In genomic region chr2:67234443-67234842, GRCh38 we compare ENCODE assay signal across 10 cellular contexts.
DNase-seq lines count a peak whose midpoint lies in the region; ATAC-seq, FAIRE-seq and TF ChIP-seq lines count a peak whose summit lies in the region.
"Had no signal": no experiment of that assay in that cellular context is flagged by ENCODE, and none has a peak within 500 bp of the region (broad histone marks: within the 10 kb centered on the region; RNA-seq: fewer than 3 reads in every experiment).

No MANE protein-coding gene starts in this region.

- H3K4me3 ChIP-seq in breast epithelium (no peak overlapping the region), right atrium auricular region (no peak overlapping the region)

- no TSS peak for BruUV-seq in MCF 10A (replicated peaks; lab: Mats Ljungman, UMichigan)

- no peaks in the 10 kb centered on the region for H3K4me1 Mint-ChIP-seq in MCF 10A (ENCODE audit: insufficient read depth, unreplicated experiment)

- H3K27me3 ChIP-seq in breast epithelium, result no peaks in the 10 kb centered on the region
- no peaks in the 10 kb centered on the region for H3K27me3 ChIP-seq in right atrium auricular region

- ATAC-seq in GM18909 (IDR thresholded peaks at IDR 0.05; ENCODE audit: poor library complexity, unreplicated experiment) (no peak), HG02642 (IDR thresholded peaks at IDR 0.05; ENCODE audit: poor library complexity, unreplicated experiment) (no peak)

- CTCF ChIA-PET in MCF 10A (lab: Yijun Ruan, JAX) (interaction anchor here (0.6 to 2.0 kb wide), 15 partner anchors 12 to 1185 kb away, joined by 3 to 6 read pairs (median 3); partner anchors contain the start of gene MEIS1), RWPE1 (lab: Yijun Ruan, JAX) (interaction anchor here (0.6 to 0.8 kb wide), 2 partner anchors 241 to 412 kb away, joined by 3 to 6 read pairs; no protein-coding TSS in a partner anchor)

- TF ChIP-seq POLR2A in breast epithelium (IDR thresholded peaks at IDR 0.05), result no peak

- intact Hi-C loops in MCF 10A (cut with micrococcal nuclease) (loop anchor here (5.0 kb wide), 3 partner anchors 657 to 1222 kb away; no protein-coding TSS in a partner anchor), breast epithelium (cut with DNase I; ENCODE audit: low total_unique reads) (no loop called here)

- peak; percentile 16 for DNase-seq in MCF 10A (ENCODE audit: unreplicated experiment)
- no peak for DNase-seq in breast epithelium (ENCODE audit: low spot score in 2 of 2)
- DNase-seq in RWPE1 (ENCODE audit: low spot score), result peak; percentile 8
- DNase-seq in foreskin melanocyte, result peak; percentile 6
- peak; percentile 27 for DNase-seq in urothelium cell line (ENCODE audit: low spot score)
- no peak for DNase-seq in right atrium auricular region (ENCODE audit: low spot score)
- DNase-seq: glutamatergic neuron had no signal

- H3K27ac Mint-ChIP-seq in MCF 10A (ENCODE audit: low read depth, unreplicated experiment), result no peak overlapping the region

- H3K36me3 Mint-ChIP-seq in MCF 10A (ENCODE audit: insufficient read depth, unreplicated experiment), result no peaks in the 10 kb centered on the region

- H3K36me3 ChIP-seq in breast epithelium (no peaks in the 10 kb centered on the region), right atrium auricular region (no peaks in the 10 kb centered on the region)

- no peaks in the 10 kb centered on the region for H3K27me3 Mint-ChIP-seq in MCF 10A (ENCODE audit: insufficient read depth, unreplicated experiment)

- TF ChIP-seq CTCF in MCF 10A (IDR thresholded peaks at IDR 0.05; ENCODE audit: unreplicated experiment) (peak; percentile 38), breast epithelium (IDR thresholded peaks at IDR 0.05) (no peak), RWPE1 (conservative IDR thresholded peaks at IDR 0.05; ENCODE audit: low read depth) (peak; percentile 30; the same call in 1 of the 2 replicates), right atrium auricular region (IDR thresholded peaks at IDR 0.05) (no peak)

- H3K4me1 ChIP-seq in breast epithelium, result no peaks in the 10 kb centered on the region
- H3K4me1 ChIP-seq in right atrium auricular region, result no peaks in the 10 kb centered on the region

- H3K27ac ChIP-seq in breast epithelium (no peak overlapping the region), RWPE1 (no peak overlapping the region), right atrium auricular region (no peak overlapping the region)
- H3K27ac ChIP-seq: KMS-11 had no signal

- H3K4me3 Mint-ChIP-seq in MCF 10A (ENCODE audit: unreplicated experiment), result no peak overlapping the region

- POLR2A ChIA-PET in MCF 10A (lab: Yijun Ruan, JAX), result interaction anchor here (0.5 to 2.0 kb wide), 7 partner anchors 21 to 801 kb away, joined by 3 to 6 read pairs (median 4); no protein-coding TSS in a partner anchor
- POLR2A ChIA-PET in RWPE1 (lab: Yijun Ruan, JAX; ENCODE audit: low non-redundant PET), result no interaction called here

- H3K9me3 ChIP-seq in breast epithelium, result no peaks in the 10 kb centered on the region
- no peaks in the 10 kb centered on the region for H3K9me3 ChIP-seq in right atrium auricular region

- H3K9me3 Mint-ChIP-seq in MCF 10A (ENCODE audit: unreplicated experiment), result no peaks in the 10 kb centered on the region

- peak; percentile 94 for FAIRE-seq in urothelium cell line (lab: Jason Lieb, UNC)

Comparison
In these comparisons a context has a peak if more than half of its experiments do, and no peak if none do; other contexts are left out.
1. DNase-seq: peak in MCF 10A (single experiment), RWPE1 (single experiment), foreskin melanocyte (single experiment) and urothelium cell line (single experiment); none in breast epithelium (0 of 2) and right atrium auricular region (single experiment).
2. CTCF ChIP-seq: peak in MCF 10A (single experiment) and RWPE1 (single experiment); none in breast epithelium (0 of 3) and right atrium auricular region (0 of 2).